ENCODE assay signal across 21 cellular contexts in the genomic region with DNA sequence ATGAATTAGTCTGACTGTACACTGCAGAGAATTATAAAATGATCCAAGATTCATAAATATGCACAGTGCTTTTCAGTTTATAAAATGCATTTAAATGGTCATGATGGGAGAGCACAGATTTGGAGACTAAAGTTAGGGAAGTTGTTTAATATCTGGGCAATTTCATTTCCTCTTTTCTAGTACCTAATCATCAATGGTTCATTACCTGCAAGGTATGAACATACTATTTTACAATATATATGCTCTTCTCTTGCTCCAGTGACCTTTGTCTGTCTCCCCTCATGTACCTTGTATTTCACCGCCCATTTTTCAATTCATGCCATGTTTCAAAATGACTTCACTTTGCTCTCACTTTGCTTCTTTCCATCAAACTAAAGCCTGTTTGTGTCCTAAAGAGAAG.
"Had no signal": no experiment of that assay in that cellular context is flagged by ENCODE, and none has a peak within 500 bp of the region (broad histone marks: within the 10 kb centered on the region; RNA-seq: fewer than 3 reads in every experiment).

No MANE protein-coding gene starts in this region.

- H3K36me3 ChIP-seq: gastrocnemius medialis, left ventricle myocardium inferior, lower lobe of right lung, neutrophil, right lobe of liver, spleen, suprapubic skin, thyroid gland had no signal

- H3K4me3 ChIP-seq: gastrocnemius medialis, left ventricle myocardium inferior, lower lobe of right lung, psoas muscle, right lobe of liver, spleen, suprapubic skin, thyroid gland had no signal

- H3K27ac Mint-ChIP-seq: immature natural killer cell; naive thymus-derived CD4-positive, alpha-beta T cell; nephron progenitor cell; type B pancreatic cell had no signal

- ATAC-seq: esophagus mucosa; gastrocnemius medialis; left cardiac atrium; lower lobe of right lung; naive thymus-derived CD4-positive, alpha-beta T cell; psoas muscle; right lobe of liver had no signal

- H3K27ac ChIP-seq: gastrocnemius medialis, left ventricle myocardium inferior, lower lobe of right lung, neutrophil, psoas muscle, right lobe of liver, spleen, suprapubic skin, thyroid gland had no signal

- H3K27me3 ChIP-seq: gastrocnemius medialis, neutrophil, right lobe of liver, spleen, suprapubic skin, thyroid gland had no signal

- H3K9me3 Mint-ChIP-seq: naive thymus-derived CD4-positive, alpha-beta T cell; nephron progenitor cell; type B pancreatic cell had no signal

- H3K4me1 ChIP-seq: gastrocnemius medialis, left ventricle myocardium inferior, lower lobe of right lung, psoas muscle, right lobe of liver, spleen, suprapubic skin, thyroid gland had no signal

- H3K27me3 Mint-ChIP-seq: type B pancreatic cell had no signal

- H3K4me3 Mint-ChIP-seq: immature natural killer cell; naive thymus-derived CD4-positive, alpha-beta T cell; nephron progenitor cell; type B pancreatic cell had no signal

- H3K36me3 Mint-ChIP-seq: immature natural killer cell; naive thymus-derived CD4-positive, alpha-beta T cell; type B pancreatic cell had no signal

- DNase-seq: effector memory CD4-positive, alpha-beta T cell; gastrocnemius medialis; immature natural killer cell; left cardiac atrium; left ventricle myocardium inferior; lower lobe of right lung; mesenchymal stem cell; naive thymus-derived CD4-positive, alpha-beta T cell; nephron progenitor cell; psoas muscle; retina; right lobe of liver; spleen; stimulated activated CD4-positive, alpha-beta T cell treated with anti-CD3 and anti-CD28 coated beads, Interleukin-2, amount 100 ng/mL, for 24 hours; stimulated activated CD4-positive, alpha-beta T cell treated with anti-CD3 and anti-CD28 coated beads, Interleukin-4, amount 100 ng/mL, for 4 hours; stimulated activated naive CD4-positive, alpha-beta T cell; thyroid gland had no signal

- H3K4me1 Mint-ChIP-seq: naive thymus-derived CD4-positive, alpha-beta T cell; nephron progenitor cell had no signal

- H3K9me3 ChIP-seq: gastrocnemius medialis, left ventricle myocardium inferior, lower lobe of right lung, neutrophil, psoas muscle, right lobe of liver, spleen, suprapubic skin, thyroid gland had no signal
